29 cellular contexts compared by ENCODE assay signal in the genomic region with DNA sequence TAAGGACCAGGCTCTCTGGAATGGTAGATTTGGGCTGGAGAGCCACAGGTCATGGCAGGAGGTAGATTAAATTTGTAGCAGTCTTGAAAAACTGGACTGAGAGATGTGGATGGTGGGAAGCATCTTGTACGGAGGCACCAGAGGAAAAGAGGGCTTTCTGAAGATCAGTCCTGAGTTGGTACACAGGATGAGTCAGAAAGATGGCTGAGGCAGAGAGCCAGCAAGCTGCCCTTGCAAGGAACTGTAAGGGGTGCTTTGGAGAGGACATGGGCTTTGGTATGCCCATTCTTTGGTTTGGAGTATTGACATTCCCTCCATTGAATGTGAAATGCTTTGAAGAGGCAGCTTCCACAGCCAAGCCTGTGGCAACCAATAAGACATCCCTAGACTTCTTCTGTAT. TPM values are rescaled to one million over a fixed set of nuclear protein-coding genes. Genes with fewer than 3 reads are reported as not detected.
"Had no signal": no experiment of that assay in that cellular context is flagged by ENCODE, and none has a peak within 500 bp of the region (broad histone marks: within the 10 kb centered on the region; RNA-seq: fewer than 3 reads in every experiment).

No MANE protein-coding gene starts in this region.

- H3K4me3 Mint-ChIP-seq: dendritic cell treated with granulocyte-macrophage colony-stimulating factor and Interleukin-4, amounts not matched to agents 40 ng/mL and 50 ng/mL, for 4 days; endodermal cell; mesothelial cell of epicardium; naive B cell; natural killer cell treated with Interleukin-12 subunit alpha and Interleukin-12 subunit beta and Interleukin-15 and Interleukin-18, amount 100 ng/mL, for 72 hours; neural crest cell; stimulated activated naive CD8-positive, alpha-beta T cell treated with anti-CD3 and anti-CD28 coated beads, Interleukin-15, amount 100 ng/mL, for 72 hours had no signal

- H3K27me3 ChIP-seq: foreskin keratinocyte, gastroesophageal sphincter, heart left ventricle, hepatocyte, neutrophil, right lobe of liver, tibial nerve, upper lobe of left lung had no signal

- H3K9me3 ChIP-seq: gastroesophageal sphincter, heart left ventricle, mucosa of descending colon, neutrophil, pancreas, right lobe of liver, tibial nerve, upper lobe of left lung had no signal

- H3K36me3 Mint-ChIP-seq: mesothelial cell of epicardium; natural killer cell treated with Interleukin-12 subunit alpha and Interleukin-12 subunit beta and Interleukin-15 and Interleukin-18, amount 100 ng/mL, for 72 hours had no signal

- H3K27me3 Mint-ChIP-seq: dendritic cell treated with granulocyte-macrophage colony-stimulating factor and Interleukin-4, amounts not matched to agents 40 ng/mL and 50 ng/mL, for 4 days; stimulated activated naive CD8-positive, alpha-beta T cell treated with anti-CD3 and anti-CD28 coated beads, Interleukin-15, amount 100 ng/mL, for 72 hours had no signal

- H3K4me3 ChIP-seq: gastroesophageal sphincter, heart left ventricle, hepatocyte, mucosa of descending colon, pancreas, right lobe of liver, tibial nerve, upper lobe of left lung had no signal

- H3K9me3 Mint-ChIP-seq: mesothelial cell of epicardium had no signal

- H3K27ac ChIP-seq: epithelial cell of prostate, foreskin keratinocyte, hepatocyte, neutrophil, pancreas, right lobe of liver, tibial nerve, upper lobe of left lung had no signal

- ATAC-seq: esophagus mucosa; foreskin keratinocyte; gastroesophageal sphincter; left lobe of liver; mucosa of descending colon; natural killer cell treated with Interleukin-12 subunit alpha and Interleukin-12 subunit beta and Interleukin-15 and Interleukin-18, amount 100 ng/mL, for 72 hours; pancreas; right lobe of liver; stimulated activated naive CD8-positive, alpha-beta T cell treated with anti-CD3 and anti-CD28 coated beads, Interleukin-15, amount 100 ng/mL, for 72 hours had no signal

- H3K4me1 Mint-ChIP-seq: endodermal cell; naive B cell; neural crest cell; stimulated activated naive CD8-positive, alpha-beta T cell treated with anti-CD3 and anti-CD28 coated beads, Interleukin-15, amount 100 ng/mL, for 72 hours had no signal

- H3K27ac Mint-ChIP-seq: dendritic cell treated with granulocyte-macrophage colony-stimulating factor and Interleukin-4, amounts not matched to agents 40 ng/mL and 50 ng/mL, for 4 days; endodermal cell; mesothelial cell of epicardium; natural killer cell treated with Interleukin-12 subunit alpha and Interleukin-12 subunit beta and Interleukin-15 and Interleukin-18, amount 100 ng/mL, for 72 hours; stimulated activated naive CD8-positive, alpha-beta T cell treated with anti-CD3 and anti-CD28 coated beads, Interleukin-15, amount 100 ng/mL, for 72 hours had no signal

- H3K4me1 ChIP-seq: foreskin keratinocyte, pancreas, right lobe of liver, tibial nerve, upper lobe of left lung had no signal

- DNase-seq: effector CD8-positive, alpha-beta T cell; endodermal cell; foreskin keratinocyte; heart left ventricle; kidney; mesenchymal stem cell; mucosa of descending colon; naive B cell; pancreas; retina; right lobe of liver; small intestine; stimulated activated CD4-positive, alpha-beta T cell treated with anti-CD3 and anti-CD28 coated beads, Interleukin-15, amount 100 ng/mL, for 24 hours; stimulated activated CD4-positive, alpha-beta T cell treated with anti-CD3 and anti-CD28 coated beads, Interleukin-2, amount 100 ng/mL, for 48 hours; stimulated activated naive CD4-positive, alpha-beta T cell; stimulated activated naive CD8-positive, alpha-beta T cell treated with anti-CD3 and anti-CD28 coated beads, Interleukin-15, amount 100 ng/mL, for 72 hours; upper lobe of left lung had no signal

- H3K36me3 ChIP-seq: neutrophil, pancreas, right lobe of liver, tibial nerve, upper lobe of left lung had no signal

RNA-seq across cellular contexts. Expression of gene MYOCD, which starts 55.9 kb away (rescaled TPM):
- total RNA-seq: foreskin keratinocyte; natural killer cell treated with Interleukin-12 subunit alpha and Interleukin-12 subunit beta and Interleukin-15 and Interleukin-18, amount 100 ng/mL, for 72 hours; pulmonary artery endothelial cell had no signal
